ENCODE assay signal across 23 cellular contexts in genomic region chr15:43895586-43895985, GRCh38.
"Had no signal": no experiment of that assay in that cellular context is flagged by ENCODE, and none has a peak within 500 bp of the region (broad histone marks: within the 10 kb centered on the region; RNA-seq: fewer than 3 reads in every experiment).

No MANE protein-coding gene starts in this region.

- H3K27ac ChIP-seq: hepatocyte, left lung, lower lobe of right lung, ovary, stomach, testis, tibial artery had no signal

- H3K36me3 Mint-ChIP-seq: natural killer cell; stimulated activated effector memory CD8-positive, alpha-beta T cell treated with anti-CD3 and anti-CD28 coated beads, Interleukin-12 subunit alpha, Interleukin-12 subunit beta, amount 100 ng/mL, for 72 hours; type B pancreatic cell had no signal

- H3K4me1 ChIP-seq: left lung, lower lobe of right lung, tibial artery had no signal

- H3K27me3 ChIP-seq: dorsolateral prefrontal cortex, hepatocyte, left lung, ovary, stomach, testis, tibial artery had no signal

- H3K27ac Mint-ChIP-seq: natural killer cell; stimulated activated effector memory CD8-positive, alpha-beta T cell treated with anti-CD3 and anti-CD28 coated beads, Interleukin-12 subunit alpha, Interleukin-12 subunit beta, amount 100 ng/mL, for 72 hours; type B pancreatic cell had no signal

- H3K9me3 Mint-ChIP-seq: natural killer cell; stimulated activated effector memory CD8-positive, alpha-beta T cell treated with anti-CD3 and anti-CD28 coated beads, Interleukin-12 subunit alpha, Interleukin-12 subunit beta, amount 100 ng/mL, for 72 hours; type B pancreatic cell had no signal

- H3K27me3 Mint-ChIP-seq: type B pancreatic cell had no signal

- H3K9me3 ChIP-seq: left lung, lower lobe of right lung, ovary, stomach, testis, tibial artery had no signal

- H3K4me3 ChIP-seq: dorsolateral prefrontal cortex, hepatocyte, left lung, lower lobe of right lung, ovary, stomach, testis, tibial artery had no signal

- DNase-seq: dorsolateral prefrontal cortex; effector CD4-positive, alpha-beta T cell; left cardiac atrium; left lung; lower lobe of right lung; natural killer cell; occipital lobe; ovary; retina; stimulated activated CD4-positive, alpha-beta T cell treated with anti-CD3 and anti-CD28 coated beads, Interleukin-2, amount 100 ng/mL, for 24 hours; stimulated activated CD4-positive, alpha-beta T cell treated with anti-CD3 and anti-CD28 coated beads, Interleukin-4, amount 100 ng/mL, for 24 hours; stimulated activated naive CD4-positive, alpha-beta T cell treated with Interleukin-2 at 50 U/mL for 16 hours; stomach; testis; tibial artery had no signal

- ATAC-seq: left lung; lower lobe of right lung; natural killer cell; sciatic nerve; stimulated activated effector memory CD8-positive, alpha-beta T cell treated with anti-CD3 and anti-CD28 coated beads, Interleukin-12 subunit alpha, Interleukin-12 subunit beta, amount 100 ng/mL, for 72 hours had no signal

- FAIRE-seq: colon, frontal cortex, islet of Langerhans, urothelium cell line had no signal

- H3K4me3 Mint-ChIP-seq: natural killer cell; stimulated activated effector memory CD8-positive, alpha-beta T cell treated with anti-CD3 and anti-CD28 coated beads, Interleukin-12 subunit alpha, Interleukin-12 subunit beta, amount 100 ng/mL, for 72 hours; type B pancreatic cell had no signal

- H3K4me1 Mint-ChIP-seq: natural killer cell; stimulated activated effector memory CD8-positive, alpha-beta T cell treated with anti-CD3 and anti-CD28 coated beads, Interleukin-12 subunit alpha, Interleukin-12 subunit beta, amount 100 ng/mL, for 72 hours had no signal

- H3K36me3 ChIP-seq: left lung, lower lobe of right lung, ovary, stomach, tibial artery had no signal
